28 cellular contexts compared by ENCODE assay signal in genomic region chr11:120690406-120690805, GRCh38.
"Had no signal": no experiment of that assay in that cellular context is flagged by ENCODE, and none has a peak within 500 bp of the region (broad histone marks: within the 10 kb centered on the region; RNA-seq: fewer than 3 reads in every experiment).

No MANE protein-coding gene starts in this region.

- DNase-seq: stimulated activated CD4-positive, alpha-beta T cell treated with anti-CD3 and anti-CD28 coated beads, Interleukin-2, amount 100 ng/mL, for 48 hours; stimulated activated CD4-positive, alpha-beta T cell treated with anti-CD3 and anti-CD28 coated beads, Interleukin-4, amount 100 ng/mL, for 1 hour; stimulated activated CD4-positive, alpha-beta T cell treated with anti-CD3 and anti-CD28 coated beads, Interleukin-4, amount 100 ng/mL, for 24 hours; stimulated activated CD4-positive, alpha-beta T cell treated with anti-CD3 and anti-CD28 coated beads, Interleukin-4, amount 100 ng/mL, for 4 hours; stimulated activated CD8-positive, alpha-beta memory T cell treated with anti-CD3 and anti-CD28 coated beads, Interleukin-4, amount 100 ng/mL, for 48 hours; stimulated activated naive B cell treated with anti-CD40 and anti-IgM and Interleukin-4, amounts not matched to agents 10 μg/mL and 1 μg/mL and 100 μg/mL, for 72 hours; stimulated activated naive CD4-positive, alpha-beta T cell; stimulated activated naive CD4-positive, alpha-beta T cell treated with Interleukin-2 at 50 U/mL for 16 hours; stimulated activated naive CD8-positive, alpha-beta T cell treated with anti-CD3 and anti-CD28 coated beads, Interleukin-15, amount 100 ng/mL, for 72 hours; stimulated activated naive CD8-positive, alpha-beta T cell treated with anti-CD3 and anti-CD28 coated beads, Interleukin-15, Interleukin-2, amounts not matched to agents 100 U/mL and 50 U/mL, for 24 hours; stomach; substantia nigra; testis; thyroid gland; tibial artery; transverse colon; trophoblast cell; upper lobe of left lung; upper lobe of right lung; uterus had no signal

- H3K27ac Mint-ChIP-seq: stimulated activated effector memory CD8-positive, alpha-beta T cell treated with anti-CD3 and anti-CD28 coated beads, Interleukin-12 subunit alpha, Interleukin-12 subunit beta, amount 100 ng/mL, for 72 hours; stimulated activated memory B cell treated with anti-CD40 and anti-IgM and Interleukin-4, amounts not matched to agents 10 μg/mL and 1 μg/mL and 100 μg/mL, for 72 hours; stimulated activated naive B cell treated with anti-CD40 and anti-IgM and Interleukin-4, amounts not matched to agents 10 μg/mL and 1 μg/mL and 100 μg/mL, for 72 hours; stimulated activated naive CD8-positive, alpha-beta T cell treated with anti-CD3 and anti-CD28 coated beads, Interleukin-15, amount 100 ng/mL, for 72 hours; stimulated activated naive CD8-positive, alpha-beta T cell treated with anti-CD3 and anti-CD28 coated beads, Interleukin-15, Interleukin-2, amounts not matched to agents 100 ng/mL and 50 ng/mL, for 24 hours; type B pancreatic cell had no signal

- H3K9me3 Mint-ChIP-seq: stimulated activated effector memory CD8-positive, alpha-beta T cell treated with anti-CD3 and anti-CD28 coated beads, Interleukin-12 subunit alpha, Interleukin-12 subunit beta, amount 100 ng/mL, for 72 hours; stimulated activated memory B cell treated with anti-CD40 and anti-IgM and Interleukin-4, amounts not matched to agents 10 μg/mL and 1 μg/mL and 100 μg/mL, for 72 hours; stimulated activated naive B cell treated with anti-CD40 and anti-IgM and Interleukin-4, amounts not matched to agents 10 μg/mL and 1 μg/mL and 100 μg/mL, for 72 hours; stimulated activated naive CD8-positive, alpha-beta T cell treated with anti-CD3 and anti-CD28 coated beads, Interleukin-15, amount 100 ng/mL, for 72 hours; stimulated activated naive CD8-positive, alpha-beta T cell treated with anti-CD3 and anti-CD28 coated beads, Interleukin-15, Interleukin-2, amounts not matched to agents 100 ng/mL and 50 ng/mL, for 24 hours; type B pancreatic cell had no signal

- H3K36me3 Mint-ChIP-seq: stimulated activated effector memory CD8-positive, alpha-beta T cell treated with anti-CD3 and anti-CD28 coated beads, Interleukin-12 subunit alpha, Interleukin-12 subunit beta, amount 100 ng/mL, for 72 hours; stimulated activated memory B cell treated with anti-CD40 and anti-IgM and Interleukin-4, amounts not matched to agents 10 μg/mL and 1 μg/mL and 100 μg/mL, for 72 hours; type B pancreatic cell had no signal

- H3K36me3 ChIP-seq: stomach, suprapubic skin, thoracic aorta, thyroid gland, tibial artery, tibial nerve, transverse colon, upper lobe of left lung, upper lobe of right lung, uterus, vagina had no signal

- H3K27me3 ChIP-seq: testis, thyroid gland, tibial nerve, upper lobe of left lung, uterus, vagina had no signal

- H3K4me3 Mint-ChIP-seq: stimulated activated effector memory CD8-positive, alpha-beta T cell treated with anti-CD3 and anti-CD28 coated beads, Interleukin-12 subunit alpha, Interleukin-12 subunit beta, amount 100 ng/mL, for 72 hours; stimulated activated memory B cell treated with anti-CD40 and anti-IgM and Interleukin-4, amounts not matched to agents 10 μg/mL and 1 μg/mL and 100 μg/mL, for 72 hours; stimulated activated naive B cell treated with anti-CD40 and anti-IgM and Interleukin-4, amounts not matched to agents 10 μg/mL and 1 μg/mL and 100 μg/mL, for 72 hours; stimulated activated naive CD8-positive, alpha-beta T cell treated with anti-CD3 and anti-CD28 coated beads, Interleukin-15, amount 100 ng/mL, for 72 hours; stimulated activated naive CD8-positive, alpha-beta T cell treated with anti-CD3 and anti-CD28 coated beads, Interleukin-15, Interleukin-2, amounts not matched to agents 100 ng/mL and 50 ng/mL, for 24 hours; type B pancreatic cell had no signal

- H3K4me1 ChIP-seq: stomach, suprapubic skin, testis, tibial artery, tibial nerve, transverse colon, upper lobe of left lung, upper lobe of right lung, uterus had no signal

- ATAC-seq: stimulated activated effector memory CD8-positive, alpha-beta T cell treated with anti-CD3 and anti-CD28 coated beads, Interleukin-12 subunit alpha, Interleukin-12 subunit beta, amount 100 ng/mL, for 72 hours; stimulated activated memory B cell treated with anti-CD40 and anti-IgM and Interleukin-4, amounts not matched to agents 10 μg/mL and 1 μg/mL and 100 μg/mL, for 72 hours; stimulated activated naive B cell treated with anti-CD40 and anti-IgM and Interleukin-4, amounts not matched to agents 10 μg/mL and 1 μg/mL and 100 μg/mL, for 72 hours; stimulated activated naive CD8-positive, alpha-beta T cell treated with anti-CD3 and anti-CD28 coated beads, Interleukin-15, amount 100 ng/mL, for 72 hours; stimulated activated naive CD8-positive, alpha-beta T cell treated with anti-CD3 and anti-CD28 coated beads, Interleukin-15, Interleukin-2, amounts not matched to agents 100 U/mL and 50 U/mL, for 24 hours; upper lobe of right lung had no signal

- H3K9me3 ChIP-seq: stomach, suprapubic skin, testis, thoracic aorta, thyroid gland, tibial artery, tibial nerve, transverse colon, upper lobe of left lung, upper lobe of right lung, uterus, vagina had no signal

- H3K27ac ChIP-seq: stomach, suprapubic skin, testis, thoracic aorta, thyroid gland, tibial artery, tibial nerve, transverse colon, upper lobe of left lung, upper lobe of right lung, uterus, vagina had no signal

- H3K4me1 Mint-ChIP-seq: stimulated activated effector memory CD8-positive, alpha-beta T cell treated with anti-CD3 and anti-CD28 coated beads, Interleukin-12 subunit alpha, Interleukin-12 subunit beta, amount 100 ng/mL, for 72 hours; stimulated activated memory B cell treated with anti-CD40 and anti-IgM and Interleukin-4, amounts not matched to agents 10 μg/mL and 1 μg/mL and 100 μg/mL, for 72 hours; stimulated activated naive B cell treated with anti-CD40 and anti-IgM and Interleukin-4, amounts not matched to agents 10 μg/mL and 1 μg/mL and 100 μg/mL, for 72 hours; stimulated activated naive CD8-positive, alpha-beta T cell treated with anti-CD3 and anti-CD28 coated beads, Interleukin-15, amount 100 ng/mL, for 72 hours had no signal

- H3K4me3 ChIP-seq: stomach, suprapubic skin, testis, thoracic aorta, thyroid gland, tibial artery, tibial nerve, transverse colon, upper lobe of left lung, upper lobe of right lung, uterus, vagina had no signal
